26 cellular contexts compared by ENCODE assay signal in the genomic region with DNA sequence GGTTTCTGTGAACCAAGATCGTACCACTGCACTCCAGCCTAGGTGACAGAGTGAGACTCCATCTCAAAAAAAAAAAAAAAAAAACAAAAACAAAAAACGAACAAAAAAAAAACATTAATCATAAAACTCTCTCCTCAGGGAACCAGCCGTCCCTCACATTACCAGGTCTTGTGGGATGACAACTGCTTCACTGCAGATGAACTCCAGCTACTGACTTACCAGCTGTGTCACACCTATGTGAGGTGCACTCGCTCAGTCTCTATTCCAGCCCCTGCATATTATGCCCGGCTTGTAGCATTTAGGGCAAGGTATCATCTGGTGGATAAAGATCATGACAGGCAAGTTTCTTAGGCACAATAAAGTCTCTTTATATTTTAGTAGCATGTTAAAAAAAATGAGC. TPM values are rescaled to one million over a fixed set of nuclear protein-coding genes. Genes with fewer than 3 reads are reported as not detected.
DNase-seq lines count a peak whose midpoint lies in the region; ATAC-seq and TF ChIP-seq lines count a peak whose summit lies in the region.
"Had no signal": no experiment of that assay in that cellular context is flagged by ENCODE, and none has a peak within 500 bp of the region (broad histone marks: within the 10 kb centered on the region; RNA-seq: fewer than 3 reads in every experiment).

No MANE protein-coding gene starts in this region.

- 0 out of 2 replicates have a peak overlapping the region, but pooled peaks have one; percentile 61 for H3K27ac Mint-ChIP-seq in GM23338
- peak overlapping the region; percentile 30 for H3K27ac Mint-ChIP-seq in neural crest cell (ENCODE audit: unreplicated experiment)
- H3K27ac Mint-ChIP-seq in activated T-cell treated with anti-CD3 and anti-CD28 coated beads, Interleukin-2, amount 50 U/mL, for 72 hours, result no peak overlapping the region
- H3K27ac Mint-ChIP-seq: B cell; natural killer cell treated with Interleukin-12 subunit alpha and Interleukin-12 subunit beta and Interleukin-15 and Interleukin-18, amount 100 ng/mL, for 72 hours had no signal

- peaks cover 20% of the 10 kb centered on the region for H3K4me1 Mint-ChIP-seq in GM23338
- peaks cover 13% of the 10 kb centered on the region for H3K4me1 Mint-ChIP-seq in neural crest cell
- no peaks in the 10 kb centered on the region for H3K4me1 Mint-ChIP-seq in activated T-cell treated with anti-CD3 and anti-CD28 coated beads, Interleukin-2, amount 50 U/mL, for 72 hours (ENCODE audit: low read depth)
- H3K4me1 Mint-ChIP-seq: CD8-positive, alpha-beta memory T cell; stimulated activated naive CD8-positive, alpha-beta T cell treated with anti-CD3 and anti-CD28 coated beads, Interleukin-15, amount 100 ng/mL, for 72 hours had no signal

- peak overlapping the region; percentile 8; the same call in 1 of the 2 replicates for H3K27ac ChIP-seq in GM23338 (ENCODE audit: low read depth)
- H3K27ac ChIP-seq in cingulate gyrus (ENCODE audit: low read depth, low read length), result peak overlapping the region; percentile 65
- H3K27ac ChIP-seq in thoracic aorta, result peak overlapping the region; percentile 69 to 78
- H3K27ac ChIP-seq: SJSA1, VCaP had no signal

- no peaks in the 10 kb centered on the region for H3K79me2 ChIP-seq in GM23338 (replicated peaks; ENCODE audit: insufficient read depth)

- no peaks in the 10 kb centered on the region for H3K27me3 Mint-ChIP-seq in GM23338 (ENCODE audit: insufficient read depth, low read depth, poor library complexity)
- no peaks in the 10 kb centered on the region for H3K27me3 Mint-ChIP-seq in neural crest cell (ENCODE audit: low read depth)
- H3K27me3 Mint-ChIP-seq in activated T-cell treated with anti-CD3 and anti-CD28 coated beads, Interleukin-2, amount 50 U/mL, for 72 hours (ENCODE audit: low read depth), result no peaks in the 10 kb centered on the region
- H3K27me3 Mint-ChIP-seq: B cell; CD8-positive, alpha-beta memory T cell; natural killer cell treated with Interleukin-12 subunit alpha and Interleukin-12 subunit beta and Interleukin-15 and Interleukin-18, amount 100 ng/mL, for 72 hours; stimulated activated naive CD8-positive, alpha-beta T cell treated with anti-CD3 and anti-CD28 coated beads, Interleukin-15, amount 100 ng/mL, for 72 hours had no signal

- H3K27me3 ChIP-seq in GM23338 (ENCODE audit: insufficient read depth), result no peaks in the 10 kb centered on the region
- H3K27me3 ChIP-seq in thoracic aorta (replicated peaks; ENCODE audit: insufficient read depth), result no peaks in the 10 kb centered on the region
- H3K27me3 ChIP-seq: MG63, SJSA1, upper lobe of left lung had no signal

- no peak for TF ChIP-seq CTCF in GM23338 (conservative IDR thresholded peaks at IDR 0.05; ENCODE audit: low read depth in 2 of 2)
- TF ChIP-seq CTCF in neural crest cell (conservative IDR thresholded peaks at IDR 0.05), result no peak
- TF ChIP-seq CTCF in thoracic aorta (IDR thresholded peaks at IDR 0.05), result no peak

- no peaks in the 10 kb centered on the region for H4K20me1 ChIP-seq in GM23338 (replicated peaks; ENCODE audit: insufficient read depth)

- no peaks in the 10 kb centered on the region for H3F3A ChIP-seq in GM23338 (replicated peaks; ENCODE audit: low read depth)

- peaks cover 4% of the 10 kb centered on the region; the same call in 1 of the 3 replicates for H3K36me3 Mint-ChIP-seq in GM23338 (ENCODE audit: low read depth)
- no peaks in the 10 kb centered on the region for H3K36me3 Mint-ChIP-seq in neural crest cell (ENCODE audit: low read depth)
- no peaks in the 10 kb centered on the region for H3K36me3 Mint-ChIP-seq in activated T-cell treated with anti-CD3 and anti-CD28 coated beads, Interleukin-2, amount 50 U/mL, for 72 hours (ENCODE audit: insufficient read depth in 2 of 2)
- H3K36me3 Mint-ChIP-seq: activated naive CD4-positive, alpha-beta T cell treated with anti-CD3 and anti-CD28 coated beads, Interleukin-2, amount 50 U/mL, for 72 hours had no signal

- no peak overlapping the region for H3K4me3 Mint-ChIP-seq in GM23338
- H3K4me3 Mint-ChIP-seq in neural crest cell, result no peak overlapping the region
- no peak overlapping the region for H3K4me3 Mint-ChIP-seq in activated T-cell treated with anti-CD3 and anti-CD28 coated beads, Interleukin-2, amount 50 U/mL, for 72 hours
- H3K4me3 Mint-ChIP-seq: B cell; CD8-positive, alpha-beta memory T cell; natural killer cell treated with Interleukin-12 subunit alpha and Interleukin-12 subunit beta and Interleukin-15 and Interleukin-18, amount 100 ng/mL, for 72 hours; stimulated activated naive CD8-positive, alpha-beta T cell treated with anti-CD3 and anti-CD28 coated beads, Interleukin-15, amount 100 ng/mL, for 72 hours had no signal

- H3K36me3 ChIP-seq in GM23338 (ENCODE audit: insufficient read depth), result no peaks in the 10 kb centered on the region
- H3K36me3 ChIP-seq in thoracic aorta, result peaks cover 15% of the 10 kb centered on the region

- H3K9me3 Mint-ChIP-seq in GM23338 (no peaks in the 10 kb centered on the region), neural crest cell (no peaks in the 10 kb centered on the region)
- H3K9me3 Mint-ChIP-seq in activated T-cell treated with anti-CD3 and anti-CD28 coated beads, Interleukin-2, amount 50 U/mL, for 72 hours, result no peaks in the 10 kb centered on the region
- H3K9me3 Mint-ChIP-seq: activated naive CD4-positive, alpha-beta T cell treated with anti-CD3 and anti-CD28 coated beads, Interleukin-2, amount 50 U/mL, for 72 hours; CD8-positive, alpha-beta memory T cell; natural killer cell treated with Interleukin-12 subunit alpha and Interleukin-12 subunit beta and Interleukin-15 and Interleukin-18, amount 100 ng/mL, for 72 hours; stimulated activated naive CD8-positive, alpha-beta T cell treated with anti-CD3 and anti-CD28 coated beads, Interleukin-15, amount 100 ng/mL, for 72 hours had no signal

- H3K9me3 ChIP-seq in thoracic aorta, result no peaks in the 10 kb centered on the region
- H3K9me3 ChIP-seq: MG63, mucosa of descending colon, SJSA1, upper lobe of left lung had no signal

- H2AFZ ChIP-seq in GM23338, result no peak overlapping the region

- peaks cover 15% of the 10 kb centered on the region for H3K4me1 ChIP-seq in GM23338 (ENCODE audit: insufficient read depth)
- H3K4me1 ChIP-seq in thoracic aorta (ENCODE audit: control insufficient read depth in 1 of 2, low read depth in 2 of 2), result peaks cover 23 to 47% of the 10 kb centered on the region in 2 donors

- H3K4me3 ChIP-seq in GM23338 (no peak overlapping the region), thoracic aorta (peak overlapping the region; percentile 20)
- H3K4me3 ChIP-seq: MG63, mucosa of descending colon, SJSA1, upper lobe of left lung had no signal

- ATAC-seq in GM23338 (no peak), thoracic aorta (ENCODE audit: insufficient number of reproducible peaks, low FRiP score, low read depth) (no peak), GM18511 (IDR thresholded peaks at IDR 0.05; ENCODE audit: unreplicated experiment) (no peak)
- ATAC-seq in activated T-cell treated with anti-CD3 and anti-CD28 coated beads, Interleukin-2, amount 50 U/mL, for 72 hours (replicated peaks in 1 of 2), result no peak
- ATAC-seq: activated naive CD4-positive, alpha-beta T cell treated with anti-CD3 and anti-CD28 coated beads, Interleukin-2, amount 50 U/mL, for 72 hours; mucosa of descending colon; natural killer cell treated with Interleukin-12 subunit alpha and Interleukin-12 subunit beta and Interleukin-15 and Interleukin-18, amount 100 ng/mL, for 72 hours; stimulated activated naive CD8-positive, alpha-beta T cell treated with anti-CD3 and anti-CD28 coated beads, Interleukin-15, amount 100 ng/mL, for 72 hours had no signal

- DNase-seq in GM23338 (ENCODE audit: low spot score), result no peak
- DNase-seq in neural crest cell (ENCODE audit: low read depth, low spot score), result no peak
- no peak for DNase-seq in thoracic aorta (ENCODE audit: low spot score)
- no peak for DNase-seq in activated T-cell treated with anti-CD3 and anti-CD28 coated beads, Interleukin-2, amount 50 U/mL, for 72 hours
- no peak for DNase-seq in NCI-H446 (lab: John Stamatoyannopoulos, UW)
- DNase-seq: activated CD4-positive, alpha-beta T cell treated with anti-CD3 and anti-CD28 coated beads for 4 hours; CD8-positive, alpha-beta memory T cell; cortex of kidney; erythroblast; KG1; kidney glomerular epithelial cell; MG63; mucosa of descending colon; NCI-H1105; NCI-H187; NCI-H82; stimulated activated naive CD8-positive, alpha-beta T cell treated with anti-CD3 and anti-CD28 coated beads, Interleukin-15, amount 100 ng/mL, for 72 hours; T1000; upper lobe of left lung had no signal

- no peak overlapping the region for H3K4me2 ChIP-seq in GM23338

- no peaks in the 10 kb centered on the region for H3K9me2 ChIP-seq in GM23338 (ENCODE audit: insufficient read depth)

RNA-seq across cellular contexts. Expression of a gene that starts 32.3 kb away (rescaled TPM):
- total RNA-seq in GM23338 (2014; rRNA removed; shearing (Covaris generic)), result 58.5 and 65.1 TPM in 2 replicates
- 8.6 and 10.6 TPM in 2 replicates for polyA plus RNA-seq in GM23338 (2016; fragmentation: Nextera tagmentation; extraction: Ambion mirVana)
- total RNA-seq in neural crest cell (61.5 and 65.3 TPM in 2 replicates), thoracic aorta (10 to 100 TPM; 23.6 to 25.3 TPM)
- 10 to 100 TPM; 28.6 to 33.0 TPM for total RNA-seq in activated T-cell treated with anti-CD3 and anti-CD28 coated beads, Interleukin-2, amount 50 U/mL, for 72 hours

RNA-seq across cellular contexts. Expression of a gene that starts 42.9 kb away (rescaled TPM):
- total RNA-seq in GM23338 (2014; rRNA removed; shearing (Covaris generic)), result 6.8 and 9.7 TPM in 2 replicates
- polyA plus RNA-seq in GM23338 (2016; fragmentation: Nextera tagmentation; extraction: Ambion mirVana), result 1.7 and 1.8 TPM in 2 replicates
- total RNA-seq in neural crest cell (13.8 and 17.1 TPM in 2 replicates), thoracic aorta (10 to 100 TPM; 16.2 to 19.4 TPM)
- 10 to 100 TPM; 10.9 to 13.6 TPM for total RNA-seq in activated T-cell treated with anti-CD3 and anti-CD28 coated beads, Interleukin-2, amount 50 U/mL, for 72 hours

Comparison
In these comparisons a context has a peak if more than half of its experiments do, and no peak if none do; other contexts are left out.
1. H3K27ac ChIP-seq: peak in every context shown above with its lines; median percentile 74 in thoracic aorta; 65 in cingulate gyrus; 8 in GM23338.